Comparison of ENCODE assay signal across 1 cellular context in the genomic region with DNA sequence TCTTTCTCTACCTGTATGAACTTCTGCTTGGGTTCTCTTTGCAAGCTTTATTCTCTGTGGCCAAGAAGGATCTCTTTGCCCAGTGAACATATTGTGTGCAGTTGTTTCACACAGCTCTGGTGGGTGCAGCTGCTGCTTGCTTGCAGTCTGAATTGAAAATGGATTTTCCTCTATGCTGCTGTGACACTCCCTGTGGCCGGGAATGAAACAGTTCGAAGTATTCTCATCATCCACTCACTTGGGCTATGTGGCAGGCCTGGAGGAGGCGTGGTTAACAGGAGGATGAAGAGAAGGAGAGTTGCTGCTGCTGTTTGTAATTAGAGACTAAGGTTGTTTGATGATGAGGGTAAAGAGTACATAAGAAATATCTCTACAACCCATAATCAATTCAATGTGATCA.
TF ChIP-seq lines count a peak whose summit lies in the region.

No MANE protein-coding gene starts in this region.

TF ChIP-seq in SK-N-SH treated with all-trans-retinoic acid at 6 μM for 48 hours, 23 proteins besides CTCF, POLR2A, EP300 and RAD21 (continued from another document):
- TF ChIP-seq POU6F1 (CRISPR knock-in tag; IDR thresholded peaks at IDR 0.05; ENCODE audit: borderline replicate concordance, low read depth) (no peak), CSDC2 (CRISPR knock-in tag; IDR thresholded peaks at IDR 0.05) (no peak), PPARA (CRISPR knock-in tag; IDR thresholded peaks at IDR 0.05; ENCODE audit: borderline replicate concordance) (no peak), TCF4 (CRISPR knock-in tag; IDR thresholded peaks at IDR 0.05; ENCODE audit: borderline replicate concordance) (no peak)
- TF ChIP-seq, protein P1, sequence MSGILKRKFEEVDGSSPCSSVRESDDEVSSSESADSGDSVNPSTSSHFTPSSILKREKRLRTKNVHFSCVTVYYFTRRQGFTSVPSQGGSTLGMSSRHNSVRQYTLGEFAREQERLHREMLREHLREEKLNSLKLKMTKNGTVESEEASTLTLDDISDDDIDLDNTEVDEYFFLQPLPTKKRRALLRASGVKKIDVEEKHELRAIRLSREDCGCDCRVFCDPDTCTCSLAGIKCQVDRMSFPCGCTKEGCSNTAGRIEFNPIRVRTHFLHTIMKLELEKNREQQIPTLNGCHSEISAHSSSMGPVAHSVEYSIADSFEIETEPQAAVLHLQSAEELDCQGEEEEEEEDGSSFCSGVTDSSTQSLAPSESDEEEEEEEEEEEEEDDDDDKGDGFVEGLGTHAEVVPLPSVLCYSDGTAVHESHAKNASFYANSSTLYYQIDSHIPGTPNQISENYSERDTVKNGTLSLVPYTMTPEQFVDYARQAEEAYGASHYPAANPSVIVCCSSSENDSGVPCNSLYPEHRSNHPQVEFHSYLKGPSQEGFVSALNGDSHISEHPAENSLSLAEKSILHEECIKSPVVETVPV (CRISPR knock-in tag; IDR thresholded peaks at IDR 0.05), result no peak
- TF ChIP-seq, protein P2, sequence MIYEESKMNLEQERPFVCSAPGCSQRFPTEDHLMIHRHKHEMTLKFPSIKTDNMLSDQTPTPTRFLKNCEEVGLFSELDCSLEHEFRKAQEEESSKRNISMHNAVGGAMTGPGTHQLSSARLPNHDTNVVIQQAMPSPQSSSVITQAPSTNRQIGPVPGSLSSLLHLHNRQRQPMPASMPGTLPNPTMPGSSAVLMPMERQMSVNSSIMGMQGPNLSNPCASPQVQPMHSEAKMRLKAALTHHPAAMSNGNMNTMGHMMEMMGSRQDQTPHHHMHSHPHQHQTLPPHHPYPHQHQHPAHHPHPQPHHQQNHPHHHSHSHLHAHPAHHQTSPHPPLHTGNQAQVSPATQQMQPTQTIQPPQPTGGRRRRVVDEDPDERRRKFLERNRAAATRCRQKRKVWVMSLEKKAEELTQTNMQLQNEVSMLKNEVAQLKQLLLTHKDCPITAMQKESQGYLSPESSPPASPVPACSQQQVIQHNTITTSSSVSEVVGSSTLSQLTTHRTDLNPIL (CRISPR knock-in tag; IDR thresholded peaks at IDR 0.05; ENCODE audit: low read depth), result no peak
